ENCODE assay signal across 9 cellular contexts in the genomic region with DNA sequence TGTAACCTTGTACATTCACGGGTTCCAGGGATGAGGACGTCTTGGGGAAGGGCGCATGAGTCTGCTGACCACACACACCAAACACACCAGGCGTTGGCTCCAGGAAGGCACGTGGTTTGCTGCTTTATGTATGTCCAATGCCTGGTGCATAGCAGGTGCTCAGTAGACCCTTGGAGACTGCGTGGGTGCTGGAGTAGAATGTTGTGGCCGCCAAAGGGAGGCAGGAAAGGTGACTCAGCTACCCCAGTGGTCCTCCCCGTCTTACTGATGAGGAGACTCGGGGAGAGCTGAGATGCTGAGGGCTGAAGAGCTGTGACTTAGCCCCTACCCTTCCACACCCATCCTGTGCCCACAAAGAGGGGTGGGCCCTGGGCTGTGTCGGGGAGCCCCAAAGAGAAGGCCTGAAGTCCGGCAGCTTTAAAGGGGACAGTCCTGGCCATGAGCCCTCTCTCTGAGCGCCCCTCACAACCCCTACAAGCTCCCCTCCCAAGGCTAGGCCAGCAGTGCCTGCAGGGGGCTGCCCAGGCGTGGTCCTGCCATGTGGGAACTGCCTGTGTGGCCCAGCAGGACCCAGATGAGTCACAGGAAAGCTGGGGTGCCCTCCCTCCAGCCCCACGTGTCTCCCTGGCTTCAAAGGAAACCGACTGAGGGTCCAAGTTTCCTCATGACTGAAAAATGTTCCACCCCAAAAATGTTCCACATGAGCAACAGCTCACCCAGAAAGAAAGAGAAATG. TPM values are rescaled to one million over a fixed set of nuclear protein-coding genes. Genes with fewer than 3 reads are reported as not detected.
DNase-seq lines count a peak whose midpoint lies in the region; ATAC-seq lines count a peak whose summit lies in the region.
"Had no signal": no experiment of that assay in that cellular context is flagged by ENCODE, and none has a peak within 500 bp of the region (broad histone marks: within the 10 kb centered on the region; RNA-seq: fewer than 3 reads in every experiment).

No MANE protein-coding gene starts in this region.

- intact Hi-C loops in activated CD4-positive, alpha-beta T cell treated with anti-CD3 and anti-CD28 coated beads, Interleukin-2, amount 10 ng/mL, durations not matched to agents 24 days and 14 days (cut with micrococcal nuclease): loop anchor here (1.0 to 10.0 kb wide), 5 partner anchors 13 to 431 kb away; no protein-coding TSS in a partner anchor

- H3K9me3 Mint-ChIP-seq in activated CD4-positive, alpha-beta T cell treated with anti-CD3 and anti-CD28 coated beads, Interleukin-2, amount 10 ng/mL, durations not matched to agents 24 days and 14 days: peaks cover 9% of the 10 kb centered on the region

- DNase-seq in HCEC 1CT (peak; percentile 80), fibroblast of peridontal ligament (ENCODE audit: extremely low read depth) (peak; percentile 72), SKM-1 treated with dmso at 0.1 percent for 144 hours (lab: John Stamatoyannopoulos, UW; ENCODE audit: unreplicated experiment) (no peak), NCI-H128 (lab: John Stamatoyannopoulos, UW; ENCODE audit: unreplicated experiment) (no peak), HuH-7.5 (ENCODE audit: low spot score) (no peak)
- DNase-seq in activated CD4-positive, alpha-beta T cell treated with anti-CD3 and anti-CD28 coated beads, Interleukin-2, amount 10 ng/mL, durations not matched to agents 24 days and 14 days: peak; percentile 90
- DNase-seq in stimulated activated CD4-positive, alpha-beta T cell treated with anti-CD3 and anti-CD28 coated beads, TNF-alpha, amount 100 ng/mL, for 48 hours (ENCODE audit: low read depth in 3 of 3): peak; percentile 66 to 86 (median 74)
- DNase-seq: NCI-H748 treated with DMSO at 0.1 percent for 48 hours had no signal

- no peaks in the 10 kb centered on the region for H3K27me3 Mint-ChIP-seq in activated CD4-positive, alpha-beta T cell treated with anti-CD3 and anti-CD28 coated beads, Interleukin-2, amount 10 ng/mL, durations not matched to agents 24 days and 14 days

- peak overlapping the region; percentile 100 for H3K27ac Mint-ChIP-seq in activated CD4-positive, alpha-beta T cell treated with anti-CD3 and anti-CD28 coated beads, Interleukin-2, amount 10 ng/mL, durations not matched to agents 24 days and 14 days

- H3K36me3 Mint-ChIP-seq in activated CD4-positive, alpha-beta T cell treated with anti-CD3 and anti-CD28 coated beads, Interleukin-2, amount 10 ng/mL, durations not matched to agents 24 days and 14 days (ENCODE audit: low read depth): peaks cover 66% of the 10 kb centered on the region

- peaks cover 77% of the 10 kb centered on the region for H3K4me1 Mint-ChIP-seq in activated CD4-positive, alpha-beta T cell treated with anti-CD3 and anti-CD28 coated beads, Interleukin-2, amount 10 ng/mL, durations not matched to agents 24 days and 14 days

- ATAC-seq in GM18511 (IDR thresholded peaks at IDR 0.05; ENCODE audit: unreplicated experiment): no peak

- H3K4me3 Mint-ChIP-seq in activated CD4-positive, alpha-beta T cell treated with anti-CD3 and anti-CD28 coated beads, Interleukin-2, amount 10 ng/mL, durations not matched to agents 24 days and 14 days: peak overlapping the region; percentile 90

RNA-seq across cellular contexts. Expression of gene PTGIS, which starts 28.0 kb away (rescaled TPM):
- total RNA-seq in activated CD4-positive, alpha-beta T cell treated with anti-CD3 and anti-CD28 coated beads, Interleukin-2, amount 10 ng/mL, durations not matched to agents 24 days and 14 days: 51.7 and 57.6 TPM in 2 replicates

Comparison
In these comparisons a context has a peak if more than half of its experiments do, and no peak if none do; other contexts are left out.
1. DNase-seq: peak in HCEC 1CT (single experiment), activated CD4-positive, alpha-beta T cell treated with anti-CD3 and anti-CD28 coated beads, Interleukin-2, amount 10 ng/mL, durations not matched to agents 24 days and 14 days (single experiment), fibroblast of peridontal ligament (single experiment) and stimulated activated CD4-positive, alpha-beta T cell treated with anti-CD3 and anti-CD28 coated beads, TNF-alpha, amount 100 ng/mL, for 48 hours (3 of 3); none in SKM-1 treated with dmso at 0.1 percent for 144 hours (single experiment), NCI-H128 (single experiment) and HuH-7.5 (single experiment).